8 cellular contexts compared by ENCODE assay signal in genomic region chr2:20650880-20651730, GRCh38. TPM values are rescaled to one million over a fixed set of nuclear protein-coding genes. Genes with fewer than 3 reads are reported as not detected.
A peak's percentile ranks its signal among the peaks of the same experiment; 100 is the strongest.
DNase-seq lines count a peak whose midpoint lies in the region; ATAC-seq and TF ChIP-seq lines count a peak whose summit lies in the region.

A gene with protein sequence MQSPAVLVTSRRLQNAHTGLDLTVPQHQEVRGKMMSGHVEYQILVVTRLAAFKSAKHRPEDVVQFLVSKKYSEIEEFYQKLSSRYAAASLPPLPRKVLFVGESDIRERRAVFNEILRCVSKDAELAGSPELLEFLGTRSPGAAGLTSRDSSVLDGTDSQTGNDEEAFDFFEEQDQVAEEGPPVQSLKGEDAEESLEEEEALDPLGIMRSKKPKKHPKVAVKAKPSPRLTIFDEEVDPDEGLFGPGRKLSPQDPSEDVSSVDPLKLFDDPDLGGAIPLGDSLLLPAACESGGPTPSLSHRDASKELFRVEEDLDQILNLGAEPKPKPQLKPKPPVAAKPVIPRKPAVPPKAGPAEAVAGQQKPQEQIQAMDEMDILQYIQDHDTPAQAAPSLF (minus strand): TSS chr2:20651098. CDS start chr2:20651063, 35 bp downstream.

- peak within 1 kb of the TSS; percentile 90 for H3K4me2 ChIP-seq in osteoblast (ENCODE audit: insufficient read depth, low read length)

- H4K20me1 ChIP-seq in osteoblast (ENCODE audit: insufficient read depth, low read length) = peaks cover 18% of the 10 kb centered on the region

- no peaks in the 10 kb centered on the region for H3K9me3 Mint-ChIP-seq in activated naive CD4-positive, alpha-beta T cell treated with anti-CD3 and anti-CD28 coated beads, Interleukin-2, amount 10 ng/mL, durations not matched to agents 7 days and 5 days

- H3K4me1 Mint-ChIP-seq in activated naive CD4-positive, alpha-beta T cell treated with anti-CD3 and anti-CD28 coated beads, Interleukin-2, amount 10 ng/mL, durations not matched to agents 7 days and 5 days = peaks cover 37% of the 10 kb centered on the region

- TF ChIP-seq CTCF in LNCaP clone FGC (IDR thresholded peaks at IDR 0.05; ENCODE audit: control insufficient read depth, extremely low read depth, insufficient read depth) = peak; percentile 99
- TF ChIP-seq CTCF in osteoblast (IDR thresholded peaks at IDR 0.05; ENCODE audit: extremely low read depth, low read depth, low read length) = peak; percentile 59
- peak; percentile 84 for TF ChIP-seq CTCF in thoracic aorta (IDR thresholded peaks at IDR 0.05)

- peak within 1 kb of the TSS; percentile 98 for H2AFZ ChIP-seq in osteoblast (ENCODE audit: low read length)

- peaks cover 47% of the 10 kb centered on the region for H3K79me2 ChIP-seq in osteoblast (ENCODE audit: insufficient read depth, low read length)

- H3K4me1 ChIP-seq in osteoblast (ENCODE audit: insufficient read depth, low read length) (peaks cover 15% of the 10 kb centered on the region), thoracic aorta (ENCODE audit: control insufficient read depth in 1 of 2, low read depth in 2 of 2) (peaks cover 23 to 51% of the 10 kb centered on the region in 2 donors)

- peak; percentile 81 for DNase-seq in GDM1 (lab: John Stamatoyannopoulos, UW)
- peak; percentile 55 for DNase-seq in GOT3 (lab: John Stamatoyannopoulos, UW)
- DNase-seq in LNCaP clone FGC (ENCODE audit: low read depth) = no peak
- peak; percentile 69 for DNase-seq in SK-N-DZ (ENCODE audit: low spot score)
- DNase-seq in activated naive CD4-positive, alpha-beta T cell treated with anti-CD3 and anti-CD28 coated beads, Interleukin-2, amount 10 ng/mL, durations not matched to agents 7 days and 5 days = peak; percentile 87
- peak; percentile 85 for DNase-seq in globus pallidus (ENCODE audit: low spot score)
- peak; percentile 99 for DNase-seq in osteoblast (ENCODE audit: insufficient read length, low spot score, missing footprints)
- DNase-seq in thoracic aorta (ENCODE audit: low spot score) = no peak

- peak; percentile 75 for ATAC-seq in thoracic aorta (ENCODE audit: insufficient number of reproducible peaks, low FRiP score, low read depth)

- peak within 1 kb of the TSS; percentile 88 for H3K4me3 ChIP-seq in LNCaP clone FGC (ENCODE audit: low read depth, low read length)
- H3K4me3 ChIP-seq in osteoblast (ENCODE audit: insufficient read depth, low read length) = peak within 1 kb of the TSS; percentile 89
- peak within 1 kb of the TSS; percentile 85 for H3K4me3 ChIP-seq in thoracic aorta

- peak within 1 kb of the TSS; percentile 87 for H3K4me3 Mint-ChIP-seq in activated naive CD4-positive, alpha-beta T cell treated with anti-CD3 and anti-CD28 coated beads, Interleukin-2, amount 10 ng/mL, durations not matched to agents 7 days and 5 days

- H3K27ac ChIP-seq in osteoblast (ENCODE audit: low read depth, low read length) (peak within 1 kb of the TSS; percentile 85), thoracic aorta (peak within 1 kb of the TSS; percentile 88 to 94)

- peaks cover 18% of the 10 kb centered on the region for H3K27me3 Mint-ChIP-seq in activated naive CD4-positive, alpha-beta T cell treated with anti-CD3 and anti-CD28 coated beads, Interleukin-2, amount 10 ng/mL, durations not matched to agents 7 days and 5 days

- H3K27ac Mint-ChIP-seq in activated naive CD4-positive, alpha-beta T cell treated with anti-CD3 and anti-CD28 coated beads, Interleukin-2, amount 10 ng/mL, durations not matched to agents 7 days and 5 days = peak within 1 kb of the TSS; percentile 88

- H3K36me3 ChIP-seq in osteoblast (ENCODE audit: insufficient read depth, low read length) (no peaks in the 10 kb centered on the region), thoracic aorta (peaks cover 4% of the 10 kb centered on the region)

- H3K9me3 ChIP-seq in osteoblast (ENCODE audit: low read depth, low read length) = no peaks in the 10 kb centered on the region
- H3K9me3 ChIP-seq in thoracic aorta = no peaks in the 10 kb centered on the region

- peaks cover 12% of the 10 kb centered on the region for H3K27me3 ChIP-seq in osteoblast (ENCODE audit: insufficient read depth, low read length)
- H3K27me3 ChIP-seq in thoracic aorta (replicated peaks; ENCODE audit: insufficient read depth) = no peaks in the 10 kb centered on the region

- CTCF ChIA-PET in activated naive CD4-positive, alpha-beta T cell treated with anti-CD3 and anti-CD28 coated beads, Interleukin-2, amount 10 ng/mL, durations not matched to agents 7 days and 5 days (lab: Charles Lee) = interaction anchor here (0.6 to 3.4 kb wide), 19 partner anchors 10 to 392 kb away, joined by 3 to 39 read pairs (median 4); partner anchors contain the start of gene RHOB

- no peaks in the 10 kb centered on the region for H3K36me3 Mint-ChIP-seq in activated naive CD4-positive, alpha-beta T cell treated with anti-CD3 and anti-CD28 coated beads, Interleukin-2, amount 10 ng/mL, durations not matched to agents 7 days and 5 days

RNA-seq across cellular contexts. Expression of the gene that starts here (rescaled TPM):
- polyA plus RNA-seq in SK-N-DZ (2014; cell fraction: cytosol; rRNA removed) = 10.6 and 18.1 TPM in 2 replicates
- 12.7 and 17.9 TPM in 2 replicates for polyA plus RNA-seq in SK-N-DZ (2014; cell fraction: nucleus; rRNA removed)
- total RNA-seq in osteoblast (47.4 and 47.8 TPM in 2 replicates), thoracic aorta (10 to 100 TPM; 40.7 to 65.8 TPM)

Comparison
In these comparisons a context has a peak if more than half of its experiments do, and no peak if none do; other contexts are left out.
1. DNase-seq: peak in GDM1 (single experiment), GOT3 (single experiment), SK-N-DZ (single experiment), activated naive CD4-positive, alpha-beta T cell treated with anti-CD3 and anti-CD28 coated beads, Interleukin-2, amount 10 ng/mL, durations not matched to agents 7 days and 5 days (single experiment), globus pallidus (single experiment) and osteoblast (single experiment); none in LNCaP clone FGC (single experiment) and thoracic aorta (single experiment).
2. Peak in every context shown above with its lines, with median percentiles within 50 percentile points of each other: H3K4me3 ChIP-seq and CTCF ChIP-seq.